In genomic region chr9:95285307-95285706, GRCh38 we compare ENCODE assay signal across 30 cellular contexts.
"Had no signal": no experiment of that assay in that cellular context is flagged by ENCODE, and none has a peak within 500 bp of the region (broad histone marks: within the 10 kb centered on the region; RNA-seq: fewer than 3 reads in every experiment).

No MANE protein-coding gene starts in this region.

- FAIRE-seq: endothelial cell of umbilical vein, TTC549 had no signal

- H3K9me3 ChIP-seq: colonic mucosa had no signal

- H3K4me3 ChIP-seq: ascending aorta, breast epithelium, cardiac muscle cell, colonic mucosa, esophagus squamous epithelium, gastroesophageal sphincter, heart right ventricle had no signal

- H3K27ac ChIP-seq: ascending aorta, breast epithelium, cardiac muscle cell, colonic mucosa, epithelial cell of prostate, esophagus squamous epithelium, gastroesophageal sphincter, heart right ventricle had no signal

- H3K36me3 ChIP-seq: ascending aorta, breast epithelium, cardiac muscle cell, colonic mucosa, esophagus squamous epithelium, gastroesophageal sphincter, heart right ventricle had no signal

- DNase-seq: activated CD4-positive, alpha-beta memory T cell treated with anti-CD3 and anti-CD28 coated beads, Interleukin-2, amount 10 ng/mL, durations not matched to agents 7 days and 5 days; activated CD4-positive, alpha-beta T cell treated with anti-CD3 and anti-CD28 coated beads for 1 hour; activated CD4-positive, alpha-beta T cell treated with anti-CD3 and anti-CD28 coated beads for 4 hours; activated CD4-positive, alpha-beta T cell treated with anti-CD3 and anti-CD28 coated beads, Interleukin-2, amount 10 ng/mL, durations not matched to agents 7 days and 5 days; activated CD4-positive, alpha-beta T cell treated with anti-CD3 and anti-CD28 coated beads, Interleukin-2, amount 50 U/mL, for 4 hours; activated CD8-positive, alpha-beta memory T cell treated with anti-CD3 and anti-CD28 coated beads, Interleukin-2, amount 50 U/mL, for 48 hours; activated gamma-delta T cell; activated naive CD4-positive, alpha-beta T cell; activated naive CD4-positive, alpha-beta T cell treated with anti-CD3 and anti-CD28 coated beads, Interleukin-2, amount 10 ng/mL, durations not matched to agents 7 days and 5 days; activated naive CD8-positive, alpha-beta T cell treated with anti-CD3 and anti-CD28 coated beads, Interleukin-2, amount 10 ng/mL, durations not matched to agents 7 days and 5 days; activated T-cell treated with anti-CD3 and anti-CD28 coated beads for 4 hours; activated T-cell treated with anti-CD3 and anti-CD28 coated beads, Interleukin-2, amount 50 U/mL, for 24 hours; activated T-cell treated with anti-CD3 and anti-CD28 coated beads, Interleukin-2, amount 50 U/mL, for 72 hours; central memory CD4-positive, alpha-beta T cell; cerebellar nuclear complex; colonic mucosa; effector CD8-positive, alpha-beta T cell; esophagus squamous epithelium; foreskin melanocyte; heart right ventricle; T-helper 2 cell had no signal

- ATAC-seq: activated naive CD4-positive, alpha-beta T cell treated with anti-CD3 and anti-CD28 coated beads, Interleukin-2, amount 50 U/mL, for 72 hours; activated T-cell treated with anti-CD3 and anti-CD28 coated beads, Interleukin-2, amount 50 U/mL, for 72 hours; gastroesophageal sphincter; heart right ventricle; WTC11 had no signal

- H3K27me3 ChIP-seq: ascending aorta, breast epithelium, cardiac muscle cell, colonic mucosa, esophagus squamous epithelium, gastroesophageal sphincter, heart right ventricle had no signal

- H3K4me1 ChIP-seq: ascending aorta, breast epithelium, colonic mucosa had no signal
